Comparison of ENCODE assay signal across 21 cellular contexts in genomic region chr12:117334855-117335587, GRCh38. TPM values are rescaled to one million over a fixed set of nuclear protein-coding genes. Genes with fewer than 3 reads are reported as not detected.
DNase-seq lines count a peak whose midpoint lies in the region; ATAC-seq and TF ChIP-seq lines count a peak whose summit lies in the region.
"Had no signal": no experiment of that assay in that cellular context is flagged by ENCODE, and none has a peak within 500 bp of the region (broad histone marks: within the 10 kb centered on the region; RNA-seq: fewer than 3 reads in every experiment).

No MANE protein-coding gene starts in this region.

- ATAC-seq in psoas muscle (peak in 2 of 4 donors; percentile 29 to 43), mucosa of descending colon (no peak)
- ATAC-seq: activated CD4-positive, alpha-beta T cell treated with anti-CD3 and anti-CD28 coated beads for 36 hours; K562; left colon; T-helper 17 cell had no signal

- peaks cover 12% of the 10 kb centered on the region for H3K4me1 Mint-ChIP-seq in endothelial cell (ENCODE audit: unreplicated experiment)
- H3K4me1 Mint-ChIP-seq in activated T-helper 2 cell treated with anti-CD3 and anti-CD28 coated beads, Interferon-gamma antibody, Interleukin-2, Interleukin-4, amounts not matched to agents 10 μg/mL and 5 μg/mL and 100 μg/mL, durations not matched to agents 14 hours and 24 hours and 36 hours (ENCODE audit: low read depth), result no peaks in the 10 kb centered on the region
- H3K4me1 Mint-ChIP-seq: activated CD4-positive, alpha-beta T cell treated with anti-CD3 and anti-CD28 coated beads for 36 hours; T-helper 17 cell had no signal

- no peaks in the 10 kb centered on the region for H3K36me3 Mint-ChIP-seq in endothelial cell (ENCODE audit: low read depth, unreplicated experiment)
- no peaks in the 10 kb centered on the region for H3K36me3 Mint-ChIP-seq in activated T-helper 2 cell treated with anti-CD3 and anti-CD28 coated beads, Interferon-gamma antibody, Interleukin-2, Interleukin-4, amounts not matched to agents 10 μg/mL and 5 μg/mL and 100 μg/mL, durations not matched to agents 14 hours and 24 hours and 36 hours (ENCODE audit: low read depth)

- no peaks in the 10 kb centered on the region for H3K9me3 Mint-ChIP-seq in endothelial cell (ENCODE audit: unreplicated experiment)
- H3K9me3 Mint-ChIP-seq in activated T-helper 2 cell treated with anti-CD3 and anti-CD28 coated beads, Interferon-gamma antibody, Interleukin-2, Interleukin-4, amounts not matched to agents 10 μg/mL and 5 μg/mL and 100 μg/mL, durations not matched to agents 14 hours and 24 hours and 36 hours, result no peaks in the 10 kb centered on the region

- DNase-seq in M059J (ENCODE audit: low read depth) (peak; percentile 84), NOMO-1 treated with DMSO at 0.1 percent for 48 hours (lab: John Stamatoyannopoulos, UW; ENCODE audit: unreplicated experiment) (peak; percentile 80), endothelial cell (ENCODE audit: low spot score) (no peak), psoas muscle (no peak), GF-D8 (lab: John Stamatoyannopoulos, UW) (no peak), mucosa of descending colon (no peak)
- DNase-seq in activated T-helper 2 cell treated with anti-CD3 and anti-CD28 coated beads, Interferon-gamma antibody, Interleukin-2, Interleukin-4, amounts not matched to agents 10 μg/mL and 5 μg/mL and 100 μg/mL, durations not matched to agents 14 hours and 24 hours and 36 hours (ENCODE audit: low spot score), result no peak
- DNase-seq: activated CD4-positive, alpha-beta T cell treated with anti-CD3 and anti-CD28 coated beads for 36 hours; activated gamma-delta T cell; amniotic stem cell; cerebellar nuclear complex; foreskin fibroblast; GOT3; left colon; NCI-H1417 treated with DMSO at 0.1 percent for 48 hours; SIG-M5; T-helper 17 cell; trophoblast cell had no signal

- H3K4me1 ChIP-seq in psoas muscle (peaks cover 20% of the 10 kb centered on the region), mucosa of descending colon (ENCODE audit: low read depth) (no peaks in the 10 kb centered on the region)

- H3K4me3 ChIP-seq in psoas muscle (peak overlapping the region; percentile 29), mucosa of descending colon (no peak overlapping the region)
- H3K4me3 ChIP-seq: BLaER1, K562 had no signal

- H3K27ac Mint-ChIP-seq in endothelial cell (ENCODE audit: unreplicated experiment), result no peak overlapping the region
- H3K27ac Mint-ChIP-seq in activated T-helper 2 cell treated with anti-CD3 and anti-CD28 coated beads, Interferon-gamma antibody, Interleukin-2, Interleukin-4, amounts not matched to agents 10 μg/mL and 5 μg/mL and 100 μg/mL, durations not matched to agents 14 hours and 24 hours and 36 hours, result no peak overlapping the region
- H3K27ac Mint-ChIP-seq: activated CD4-positive, alpha-beta T cell treated with anti-CD3 and anti-CD28 coated beads for 36 hours; T-helper 17 cell had no signal

- peak overlapping the region; percentile 63 for H3K27ac ChIP-seq in psoas muscle
- H3K27ac ChIP-seq: BLaER1, HL-60 had no signal

- peak overlapping the region; percentile 31 for H3K4me3 Mint-ChIP-seq in endothelial cell (ENCODE audit: unreplicated experiment)
- no peak overlapping the region for H3K4me3 Mint-ChIP-seq in activated T-helper 2 cell treated with anti-CD3 and anti-CD28 coated beads, Interferon-gamma antibody, Interleukin-2, Interleukin-4, amounts not matched to agents 10 μg/mL and 5 μg/mL and 100 μg/mL, durations not matched to agents 14 hours and 24 hours and 36 hours (ENCODE audit: low read depth)
- H3K4me3 Mint-ChIP-seq: activated CD4-positive, alpha-beta T cell treated with anti-CD3 and anti-CD28 coated beads for 36 hours; T-helper 17 cell had no signal

- H3K27me3 Mint-ChIP-seq in endothelial cell (ENCODE audit: unreplicated experiment), result peaks cover 5% of the 10 kb centered on the region
- H3K27me3 Mint-ChIP-seq in activated T-helper 2 cell treated with anti-CD3 and anti-CD28 coated beads, Interferon-gamma antibody, Interleukin-2, Interleukin-4, amounts not matched to agents 10 μg/mL and 5 μg/mL and 100 μg/mL, durations not matched to agents 14 hours and 24 hours and 36 hours (ENCODE audit: low read depth), result peaks cover 5% of the 10 kb centered on the region

- TF ChIP-seq CTCF in endothelial cell (IDR thresholded peaks at IDR 0.05; ENCODE audit: unreplicated experiment) (no peak), psoas muscle (IDR thresholded peaks at IDR 0.05) (no peak), mucosa of descending colon (IDR thresholded peaks at IDR 0.05) (no peak)

- H3K9me3 ChIP-seq in psoas muscle (no peaks in the 10 kb centered on the region), mucosa of descending colon (no peaks in the 10 kb centered on the region)
- H3K9me3 ChIP-seq: BLaER1 had no signal

- no peaks in the 10 kb centered on the region for H3K27me3 ChIP-seq in psoas muscle (ENCODE audit: insufficient read depth in 3 of 3, low read length in 2 of 3)
- H3K27me3 ChIP-seq: BLaER1 had no signal

- intact Hi-C loops in psoas muscle (cut with DNase I), result no loop called here
- intact Hi-C loops in activated T-helper 2 cell treated with anti-CD3 and anti-CD28 coated beads, Interferon-gamma antibody, Interleukin-2, Interleukin-4, amounts not matched to agents 10 μg/mL and 5 μg/mL and 100 μg/mL, durations not matched to agents 14 hours and 24 hours and 36 hours (cut with micrococcal nuclease), result no loop called here
- intact Hi-C loops in mucosa of descending colon (cut with DNase I, micrococcal nuclease), result no loop called here

- H3K36me3 ChIP-seq in psoas muscle (ENCODE audit: insufficient read depth in 1 of 2, low read depth in 1 of 2) (no peaks in the 10 kb centered on the region), mucosa of descending colon (ENCODE audit: low read depth) (no peaks in the 10 kb centered on the region)
- H3K36me3 ChIP-seq: BLaER1 had no signal

- WGBS in psoas muscle, 3 donors, result 26 to 32% (median 27%) methylated on average over 21 of the region's 21 CpGs

RNA-seq across cellular contexts. Expression of gene NOS1, which starts 26.4 kb away (rescaled TPM):
- total RNA-seq in M059J (2014; rRNA removed; shearing (Covaris generic)), result 0.05 TPM in 1 of 2 replicates, not detected in the other
- total RNA-seq in endothelial cell (ENCODE audit: unreplicated experiment) (0.05 TPM), psoas muscle (10 to 100 TPM; 12.1 to 62.2 (median 19.1) TPM), mucosa of descending colon (10 to 100 TPM in 1 of 3 donors, under 1 TPM in 2; 0.09 to 11.0 (median 0.29) TPM)
- polyA plus RNA-seq in psoas muscle, result 1 to 10 TPM; 2.7 to 7.3 (median 5.8) TPM
- total RNA-seq in activated T-helper 2 cell treated with anti-CD3 and anti-CD28 coated beads, Interferon-gamma antibody, Interleukin-2, Interleukin-4, amounts not matched to agents 10 μg/mL and 5 μg/mL and 100 μg/mL, durations not matched to agents 14 hours and 24 hours and 36 hours, result not detected in 2 replicates
- total RNA-seq: activated CD4-positive, alpha-beta T cell treated with anti-CD3 and anti-CD28 coated beads for 36 hours; K562; T-helper 17 cell had no signal
- polyA plus RNA-seq: K562 had no signal

Comparison
In these comparisons a context has a peak if more than half of its experiments do, and no peak if none do; other contexts are left out.
1. DNase-seq: peak in M059J (single experiment) and NOMO-1 treated with DMSO at 0.1 percent for 48 hours (single experiment); none in endothelial cell (single experiment), psoas muscle (0 of 2), activated T-helper 2 cell treated with anti-CD3 and anti-CD28 coated beads, Interferon-gamma antibody, Interleukin-2, Interleukin-4, amounts not matched to agents 10 μg/mL and 5 μg/mL and 100 μg/mL, durations not matched to agents 14 hours and 24 hours and 36 hours (single experiment), GF-D8 (single experiment) and mucosa of descending colon (0 of 3).